Comparison of ENCODE assay signal across 8 cellular contexts in genomic region chr2:175004730-175004979, GRCh38. TPM values are rescaled to one million over a fixed set of nuclear protein-coding genes. Genes with fewer than 3 reads are reported as not detected.
DNase-seq lines count a peak whose midpoint lies in the region; FAIRE-seq and TF ChIP-seq lines count a peak whose summit lies in the region.

No MANE protein-coding gene starts in this region.

- no TSS peak for BruUV-seq in endothelial cell of umbilical vein (replicated peaks; lab: Mats Ljungman, UMichigan)

- no peaks in the 10 kb centered on the region for H3K9me1 ChIP-seq in endothelial cell of umbilical vein (replicated peaks; ENCODE audit: control insufficient read depth, extremely low read depth, insufficient read depth, low read length)

- TF ChIP-seq CTCF in OCI-LY3 (IDR thresholded peaks at IDR 0.05; ENCODE audit: low read depth, low read length) (no peak), endothelial cell of umbilical vein (IDR thresholded peaks at IDR 0.05; ENCODE audit: extremely low read depth in 1 of 2, insufficient read depth in 1 of 2, low read depth in 1 of 2, low read length in 2 of 2) (no peak), neural cell (IDR thresholded peaks at IDR 0.05; ENCODE audit: poor library complexity, severe bottlenecking) (no peak)

- H3K27ac ChIP-seq in GM23248 (no peak overlapping the region), OCI-LY3 (ENCODE audit: low read length) (no peak overlapping the region), endothelial cell of umbilical vein (ENCODE audit: insufficient read depth, low read depth, low read length) (peak overlapping the region; percentile 30), neural cell (ENCODE audit: low read length) (peak overlapping the region; percentile 99)

- no peak for TF ChIP-seq RAD21 in neural cell (conservative IDR thresholded peaks at IDR 0.05)

- H3K9me2 ChIP-seq in GM23248 (ENCODE audit: insufficient read depth) (no peaks in the 10 kb centered on the region), neural cell (ENCODE audit: insufficient read depth, low read length) (no peaks in the 10 kb centered on the region)

- POLR2A ChIA-PET in endothelial cell of umbilical vein (lab: Charles Lee): interaction anchor here (1.0 to 1.4 kb wide), 2 partner anchors 11 to 27 kb away, joined by 4 to 8 read pairs; no protein-coding TSS in a partner anchor

- no peak for TF ChIP-seq POLR2A in endothelial cell of umbilical vein (IDR thresholded peaks at IDR 0.05; ENCODE audit: low read depth, low read length)

- H3K4me2 ChIP-seq in GM23248 (ENCODE audit: unreplicated experiment) (peak overlapping the region; percentile 75), OCI-LY3 (ENCODE audit: low read length) (peak overlapping the region; percentile 80), endothelial cell of umbilical vein (ENCODE audit: insufficient read depth, low read length) (peak overlapping the region; percentile 97), neural cell (ENCODE audit: low read length) (no peak overlapping the region)

- no peaks in the 10 kb centered on the region for H3K9me3 ChIP-seq in GM23248 (ENCODE audit: low read depth)
- H3K9me3 ChIP-seq in OCI-LY3 (ENCODE audit: insufficient read depth, low read length): no peaks in the 10 kb centered on the region
- no peaks in the 10 kb centered on the region for H3K9me3 ChIP-seq in endothelial cell of umbilical vein (replicated peaks; ENCODE audit: control insufficient read depth, insufficient read depth, low read length)
- H3K9me3 ChIP-seq in neural cell (ENCODE audit: low read length): no peaks in the 10 kb centered on the region

- FAIRE-seq in endothelial cell of umbilical vein (lab: Jason Lieb, UNC): no peak

- H3K9ac ChIP-seq in GM23248: peak overlapping the region; percentile 67
- peak overlapping the region; percentile 46 for H3K9ac ChIP-seq in OCI-LY3 (ENCODE audit: low read length)
- peak overlapping the region; percentile 64 for H3K9ac ChIP-seq in endothelial cell of umbilical vein (replicated peaks; ENCODE audit: extremely low read depth, insufficient read depth, low read length)
- peak overlapping the region; percentile 95 for H3K9ac ChIP-seq in neural cell (ENCODE audit: low read length)

- H3K4me3 ChIP-seq in GM23248 (peak overlapping the region; percentile 80), OCI-LY3 (ENCODE audit: low read length) (peak overlapping the region; percentile 94), endothelial cell of umbilical vein (replicated peaks in 1 of 3; ENCODE audit: insufficient read depth in 1 of 3, low read depth in 1 of 3, low read length in 3 of 3) (peak overlapping the region; percentile 70 to 89 (median 83)), neural cell (ENCODE audit: low read length) (peak overlapping the region; percentile 81)

- TF ChIP-seq EP300 in neural cell (conservative IDR thresholded peaks at IDR 0.05; ENCODE audit: poor library complexity, severe bottlenecking): no peak

- H3K27me3 ChIP-seq in GM23248 (replicated peaks; ENCODE audit: insufficient read depth) (peaks cover 16% of the 10 kb centered on the region; the same call in 1 of the 2 replicates), OCI-LY3 (ENCODE audit: low read depth, low read length) (peaks cover 51% of the 10 kb centered on the region), endothelial cell of umbilical vein (ENCODE audit: control insufficient read depth in 2 of 2, insufficient read depth in 2 of 2, low read length in 2 of 2) (peaks cover 0 to 3% of the 10 kb centered on the region in 2 experiments), neural cell (ENCODE audit: insufficient read depth, low read depth, low read length) (no peaks in the 10 kb centered on the region)

- H3F3A ChIP-seq in GM23248 (ENCODE audit: insufficient read depth) (0 out of 2 replicates have a peak, but pooled peaks cover 11% of the 10 kb centered on the region), neural cell (ENCODE audit: insufficient read depth, low read length, poor library complexity, severe bottlenecking) (peaks cover 5% of the 10 kb centered on the region)

- DNase-seq in COLO668 (lab: John Stamatoyannopoulos, UW; ENCODE audit: unreplicated experiment) (peak; percentile 70), GM23248 (peak; percentile 57), endothelial cell of umbilical vein (ENCODE audit: low read depth, low spot score) (no peak), A172 (ENCODE audit: low spot score) (no peak)
- DNase-seq in central memory CD4-positive, alpha-beta T cell: no peak
- DNase-seq in activated CD8-positive, alpha-beta memory T cell treated with anti-CD3 and anti-CD28 coated beads, Interleukin-2, amount 50 U/mL, for 48 hours: no peak

- dilution Hi-C loops in endothelial cell of umbilical vein (cut with MboI; ENCODE audit: extremely low pct_ligation_motif_present, low sequenced_read_pairs): no loop called here

- 0 to 2% methylated on average over 1 to 23 of the region's 32 CpGs for WGBS in GM23248 (ENCODE audit: low coverage in 1 of 2, low lambda C conversion rate in 2 of 2, missing lambda C conversion rate in 2 of 2), 2 experiments

- no peaks in the 10 kb centered on the region for H4K20me1 ChIP-seq in GM23248 (ENCODE audit: insufficient read depth)
- H4K20me1 ChIP-seq in OCI-LY3 (ENCODE audit: insufficient read depth, low read length): no peaks in the 10 kb centered on the region
- no peaks in the 10 kb centered on the region for H4K20me1 ChIP-seq in endothelial cell of umbilical vein (replicated peaks; ENCODE audit: control insufficient read depth, extremely low read depth, insufficient read depth, low read length)
- H4K20me1 ChIP-seq in neural cell (ENCODE audit: insufficient read depth): no peaks in the 10 kb centered on the region

- peaks cover 5% of the 10 kb centered on the region; the same call in 1 of the 2 replicates for H3K4me1 ChIP-seq in GM23248 (ENCODE audit: insufficient read depth)
- H3K4me1 ChIP-seq in OCI-LY3 (ENCODE audit: low read length): peaks cover 8% of the 10 kb centered on the region
- H3K4me1 ChIP-seq in endothelial cell of umbilical vein (ENCODE audit: control insufficient read depth, extremely low read depth, insufficient read depth, low read length): peaks cover 15% of the 10 kb centered on the region

- H2AFZ ChIP-seq in GM23248 (peak overlapping the region; percentile 81), OCI-LY3 (ENCODE audit: low read depth, low read length) (peak overlapping the region; percentile 81; the same call in 1 of the 2 replicates), endothelial cell of umbilical vein (ENCODE audit: low read depth, low read length) (peak overlapping the region; percentile 83), neural cell (ENCODE audit: low read depth, low read length) (peak overlapping the region; percentile 35)

- in situ Hi-C loops in GM23248 (cut with MboI): no loop called here

- no peaks in the 10 kb centered on the region for H3K79me2 ChIP-seq in GM23248 (ENCODE audit: insufficient read depth)
- no peaks in the 10 kb centered on the region for H3K79me2 ChIP-seq in OCI-LY3 (ENCODE audit: low read length)
- peaks cover 6% of the 10 kb centered on the region for H3K79me2 ChIP-seq in endothelial cell of umbilical vein (ENCODE audit: control insufficient read depth, insufficient read depth, low read length)
- H3K79me2 ChIP-seq in neural cell (replicated peaks; ENCODE audit: insufficient read depth, low read length): peaks cover 48% of the 10 kb centered on the region

- intact Hi-C loops in endothelial cell of umbilical vein (cut with micrococcal nuclease): loop anchor here (10.0 kb wide), 1 partner anchor 410 kb away; the partner anchor contains the start of gene WIPF1

- no peaks in the 10 kb centered on the region for H3K36me3 ChIP-seq in GM23248 (ENCODE audit: low read depth)
- no peaks in the 10 kb centered on the region for H3K36me3 ChIP-seq in OCI-LY3 (replicated peaks; ENCODE audit: low read depth, low read length)
- H3K36me3 ChIP-seq in endothelial cell of umbilical vein (ENCODE audit: control insufficient read depth in 2 of 2, extremely low read depth in 1 of 2, insufficient read depth in 2 of 2, low read length in 2 of 2): no peaks in the 10 kb centered on the region
- no peaks in the 10 kb centered on the region for H3K36me3 ChIP-seq in neural cell (ENCODE audit: insufficient read depth, low read length)

- CTCF ChIA-PET in endothelial cell of umbilical vein (lab: Charles Lee): interaction anchor here (1.0 to 3.2 kb wide), 8 partner anchors 11 to 255 kb away, joined by 3 to 35 read pairs (median 9); no protein-coding TSS in a partner anchor

TF ChIP-seq in endothelial cell of umbilical vein, 7 proteins besides CTCF, POLR2A, EP300 and RAD21 (continues in another document):
- TF ChIP-seq GATA2 (IDR thresholded peaks at IDR 0.05; ENCODE audit: insufficient read depth, insufficient read length, low read depth, low read length) (no peak), EZH2 (IDR thresholded peaks at IDR 0.05; ENCODE audit: borderline replicate concordance, low read depth, low read length, severe bottlenecking) (no peak), MAX (IDR thresholded peaks at IDR 0.05; ENCODE audit: insufficient read depth, insufficient read length) (no peak)

TF ChIP-seq in neural cell, 6 proteins besides CTCF, POLR2A, EP300 and RAD21:
- TF ChIP-seq SMC3 (conservative IDR thresholded peaks at IDR 0.05; ENCODE audit: poor library complexity): no peak

RNA-seq across cellular contexts. Expression of gene CHN1, which starts 0.5 kb away (rescaled TPM):
- 101 and 115 TPM in 2 replicates for total RNA-seq in GM23248 (2014; rRNA removed; shearing (Covaris generic))
- polyA plus RNA-seq in GM23248 (2016; fragmentation: Nextera tagmentation; extraction: Ambion mirVana) (126 and 130 TPM in 2 replicates), endothelial cell of umbilical vein (20.1 and 24.9 TPM in 2 replicates), neural cell (133 and 134 TPM in 2 replicates)
- 23.3 and 29.0 TPM in 2 replicates for total RNA-seq in endothelial cell of umbilical vein
- polyA plus RNA-seq in endothelial cell of umbilical vein (2011; cell fraction: cytosol; rRNA removed): 34.0 and 35.0 TPM in 2 replicates
- 37.7 and 42.8 TPM in 2 replicates for polyA plus RNA-seq in endothelial cell of umbilical vein (2011; cell fraction: nucleus; rRNA removed)
- 16.1 and 30.5 TPM in 2 replicates for polyA plus RNA-seq in endothelial cell of umbilical vein (2012)
- polyA minus RNA-seq in endothelial cell of umbilical vein (46.2 and 58.7 TPM in 2 replicates), neural cell (118 and 139 TPM in 2 replicates)
- polyA minus RNA-seq in endothelial cell of umbilical vein (2011; cell fraction: cytosol; rRNA and poly(A)+ RNA removed): 11.6 TPM
- polyA minus RNA-seq in endothelial cell of umbilical vein (2011; cell fraction: nucleus; rRNA and poly(A)+ RNA removed): 59.2 and 73.1 TPM in 2 replicates
- total RNA-seq in A172 (2014; rRNA removed; shearing (Covaris generic)): 41.3 and 42.5 TPM in 2 replicates

Comparison
In these comparisons a context has a peak if more than half of its experiments do, and no peak if none do; other contexts are left out.
1. DNase-seq: peak in COLO668 (single experiment) and GM23248 (single experiment); none in endothelial cell of umbilical vein (single experiment), A172 (single experiment), central memory CD4-positive, alpha-beta T cell (single experiment) and activated CD8-positive, alpha-beta memory T cell treated with anti-CD3 and anti-CD28 coated beads, Interleukin-2, amount 50 U/mL, for 48 hours (single experiment).
2. H3K27ac ChIP-seq: peak in endothelial cell of umbilical vein (single experiment) and neural cell (single experiment); none in GM23248 (single experiment) and OCI-LY3 (single experiment).
3. Peak in every context shown above with its lines, with median percentiles within 50 percentile points of each other: H2AFZ ChIP-seq, H3K4me3 ChIP-seq and H3K9ac ChIP-seq.